9 cellular contexts compared by ENCODE assay signal in genomic region chr3:172096881-172097420, GRCh38. TPM values are rescaled to one million over a fixed set of nuclear protein-coding genes. Genes with fewer than 3 reads are reported as not detected.
A peak's percentile ranks its signal among the peaks of the same experiment; 100 is the strongest.
DNase-seq lines count a peak whose midpoint lies in the region; ATAC-seq and TF ChIP-seq lines count a peak whose summit lies in the region.
"Had no signal": no experiment of that assay in that cellular context is flagged by ENCODE, and none has a peak within 500 bp of the region (broad histone marks: within the 10 kb centered on the region; RNA-seq: fewer than 3 reads in every experiment).

No MANE protein-coding gene starts in this region.

- H3K36me3 ChIP-seq in upper lobe of right lung, result no peaks in the 10 kb centered on the region

- no peak overlapping the region for H3K4me3 ChIP-seq in upper lobe of right lung

- peak; percentile 77 for ATAC-seq in upper lobe of right lung
- no peak for ATAC-seq in GM18502 (IDR thresholded peaks at IDR 0.05; ENCODE audit: poor library complexity, unreplicated experiment)
- no peak for ATAC-seq in GM18909 (IDR thresholded peaks at IDR 0.05; ENCODE audit: poor library complexity, unreplicated experiment)

- H3K4me1 ChIP-seq in upper lobe of right lung, result peaks cover 51% of the 10 kb centered on the region

- intact Hi-C loops in upper lobe of right lung (cut with DNase I), result no loop called here

- H3K27me3 ChIP-seq in upper lobe of right lung, result no peaks in the 10 kb centered on the region

- DNase-seq in NCI-H82 (lab: John Stamatoyannopoulos, UW) (peak; percentile 25), NCI-H82 treated with DMSO at 0.1 percent for 48 hours (lab: John Stamatoyannopoulos, UW; ENCODE audit: unreplicated experiment) (no peak), amniotic epithelial cell (ENCODE audit: low read depth) (peak; percentile 77), iris pigment epithelial cell (ENCODE audit: low read depth) (peak; percentile 82), upper lobe of right lung (no peak), GM10266 (ENCODE audit: extremely low spot score) (no peak)
- DNase-seq: activated CD4-positive, alpha-beta T cell treated with anti-CD3 and anti-CD28 coated beads, Interleukin-2, amount 10 ng/mL, durations not matched to agents 24 days and 14 days had no signal

- TF ChIP-seq CTCF in upper lobe of right lung (IDR thresholded peaks at IDR 0.05) (no peak), GM10266 (IDR thresholded peaks at IDR 0.05; ENCODE audit: control insufficient read depth, insufficient read depth, low read depth, missing control alignments) (no peak)

- H3K27ac ChIP-seq in upper lobe of right lung, result peak overlapping the region; percentile 18

- no peaks in the 10 kb centered on the region for H3K9me3 ChIP-seq in upper lobe of right lung

RNA-seq across cellular contexts. Expression of gene FNDC3B, which starts 57.6 kb away (rescaled TPM):
- total RNA-seq in upper lobe of right lung, result 160 TPM

Comparison
In these comparisons a context has a peak if more than half of its experiments do, and no peak if none do; other contexts are left out.
1. DNase-seq: peak in NCI-H82 (single experiment), amniotic epithelial cell (single experiment) and iris pigment epithelial cell (single experiment); none in NCI-H82 treated with DMSO at 0.1 percent for 48 hours (single experiment), upper lobe of right lung (single experiment) and GM10266 (single experiment).